Comparison of ENCODE assay signal across 1 cellular context in the genomic region with DNA sequence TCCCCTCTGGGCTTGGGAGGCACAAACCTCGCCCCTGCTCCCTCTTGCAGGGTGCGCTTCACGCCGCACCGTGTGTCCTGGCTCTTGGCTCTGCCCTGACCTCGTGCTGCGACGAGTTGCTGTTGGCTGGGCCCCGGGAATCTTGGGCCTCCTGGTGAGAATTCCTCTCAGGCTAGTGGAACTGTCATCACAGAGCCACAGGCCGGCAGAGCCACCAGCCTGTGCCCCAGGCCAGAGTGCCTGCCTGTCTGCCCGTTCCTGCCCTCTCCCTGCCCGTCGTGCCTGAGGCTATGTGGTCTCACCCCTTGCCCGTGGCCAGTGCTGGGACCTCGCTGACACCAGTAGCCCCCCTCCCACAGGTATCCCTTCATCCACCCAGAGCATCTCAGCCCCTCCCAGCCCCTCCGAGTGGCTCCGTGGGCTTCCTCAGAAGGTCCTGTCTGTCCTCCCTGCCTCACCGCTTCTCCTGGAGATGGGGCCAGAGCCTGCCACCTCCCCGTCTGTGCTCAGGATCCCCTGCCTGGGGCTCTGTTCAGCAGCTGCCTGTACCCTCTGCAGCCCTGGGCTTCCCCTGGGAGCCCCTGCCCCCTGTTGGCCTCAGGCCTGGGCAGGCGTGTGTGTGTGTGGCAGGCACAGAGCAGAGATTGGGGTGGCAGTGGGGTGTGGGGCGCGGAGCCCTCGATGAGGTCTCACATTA.
TF ChIP-seq lines count a peak whose summit lies in the region.

No MANE protein-coding gene starts in this region.

TF ChIP-seq in H1, 55 proteins besides CTCF, POLR2A, EP300 and RAD21:
- TF ChIP-seq PHF8 (conservative IDR thresholded peaks at IDR 0.05; ENCODE audit: low read depth, low read length) (no peak), TAF7 (optimal IDR thresholded peaks at IDR 0.05; ENCODE audit: borderline replicate concordance, low read depth, low read length) (no peak), JUND (IDR thresholded peaks at IDR 0.05; ENCODE audit: low read length) (no peak), SRF (IDR thresholded peaks at IDR 0.05; ENCODE audit: low read depth, low read length) (no peak), HDAC2 (IDR thresholded peaks at IDR 0.05; ENCODE audit: borderline replicate concordance in 1 of 2, low read depth in 2 of 2, low read length in 2 of 2) (no peak), NANOG (IDR thresholded peaks at IDR 0.05; ENCODE audit: insufficient read depth, low read depth, low read length, poor library complexity, severe bottlenecking) (no peak), CREB1 (IDR thresholded peaks at IDR 0.05) (no peak), SAP30 (IDR thresholded peaks at IDR 0.05; ENCODE audit: insufficient read depth, insufficient replicate concordance, low read length) (no peak), SUZ12 (IDR thresholded peaks at IDR 0.05; ENCODE audit: low read length) (no peak), SP1 (IDR thresholded peaks at IDR 0.05; ENCODE audit: low read depth, low read length) (no peak), TCF12 (IDR thresholded peaks at IDR 0.05; ENCODE audit: low read depth, low read length) (no peak), GTF2F1 (IDR thresholded peaks at IDR 0.05; ENCODE audit: borderline replicate concordance, low read depth, low read length) (no peak), CHD2 (IDR thresholded peaks at IDR 0.05; ENCODE audit: low read length) (no peak), ZNF274 (IDR thresholded peaks at IDR 0.05; ENCODE audit: borderline replicate concordance, extremely low read depth, low read length) (no peak), CHD1 (IDR thresholded peaks at IDR 0.05; ENCODE audit: low read depth, low read length) (no peak), FOSL1 (IDR thresholded peaks at IDR 0.05; ENCODE audit: insufficient read depth, low read depth, low read length) (no peak), BCL11A (IDR thresholded peaks at IDR 0.05; ENCODE audit: low read depth in 2 of 2, low read length in 2 of 2) (no peak), RBBP5 (IDR thresholded peaks at IDR 0.05; ENCODE audit: borderline replicate concordance, low read depth, low read length) (no peak)
- TF ChIP-seq, protein P1, sequence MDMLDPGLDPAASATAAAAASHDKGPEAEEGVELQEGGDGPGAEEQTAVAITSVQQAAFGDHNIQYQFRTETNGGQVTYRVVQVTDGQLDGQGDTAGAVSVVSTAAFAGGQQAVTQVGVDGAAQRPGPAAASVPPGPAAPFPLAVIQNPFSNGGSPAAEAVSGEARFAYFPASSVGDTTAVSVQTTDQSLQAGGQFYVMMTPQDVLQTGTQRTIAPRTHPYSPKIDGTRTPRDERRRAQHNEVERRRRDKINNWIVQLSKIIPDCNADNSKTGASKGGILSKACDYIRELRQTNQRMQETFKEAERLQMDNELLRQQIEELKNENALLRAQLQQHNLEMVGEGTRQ (IDR thresholded peaks at IDR 0.05; ENCODE audit: low read length), result no peak
